Comparison of ENCODE assay signal across 21 cellular contexts in genomic region chr5:57193757-57194413, GRCh38. TPM values are rescaled to one million over a fixed set of nuclear protein-coding genes. Genes with fewer than 3 reads are reported as not detected.
DNase-seq lines count a peak whose midpoint lies in the region; ATAC-seq lines count a peak whose summit lies in the region.
"Had no signal": no experiment of that assay in that cellular context is flagged by ENCODE, and none has a peak within 500 bp of the region (broad histone marks: within the 10 kb centered on the region; RNA-seq: fewer than 3 reads in every experiment).

No MANE protein-coding gene starts in this region.

- CTCF ChIA-PET in activated CD4-positive, alpha-beta T cell treated with anti-CD3 and anti-CD28 coated beads for 36 hours (lab: Charles Lee), result no interaction called here

- peak; percentile 87 for ATAC-seq in activated CD4-positive, alpha-beta T cell treated with anti-CD3 and anti-CD28 coated beads for 36 hours
- peak; percentile 58 for ATAC-seq in HG02870 (IDR thresholded peaks at IDR 0.05; ENCODE audit: unreplicated experiment)
- ATAC-seq in naive thymus-derived CD8-positive, alpha-beta T cell, result peak; percentile 80 to 89
- no peak for ATAC-seq in HG02763 (IDR thresholded peaks at IDR 0.05; ENCODE audit: unreplicated experiment)
- no peak for ATAC-seq in HG03135 (IDR thresholded peaks at IDR 0.05; ENCODE audit: unreplicated experiment)
- no peak for ATAC-seq in HG03354 (IDR thresholded peaks at IDR 0.05; ENCODE audit: poor library complexity, severe bottlenecking, unreplicated experiment)
- ATAC-seq: GM23338, Panc1, psoas muscle, SK-N-SH treated with all-trans-retinoic acid at 6 μM for 48 hours had no signal

- no peaks in the 10 kb centered on the region for H3K27me3 Mint-ChIP-seq in activated CD4-positive, alpha-beta T cell treated with anti-CD3 and anti-CD28 coated beads for 36 hours
- H3K27me3 Mint-ChIP-seq in activated T-helper 1 cell treated with anti-CD3 and anti-CD28 coated beads, Interleukin-12 subunit alpha, Interleukin-12 subunit beta, Interleukin-2, Interleukin-4 antibody, amounts not matched to agents 30 ng/mL and 10 ng/mL and 1 ng/mL, durations not matched to agents 14 hours and 24 hours and 36 hours (ENCODE audit: insufficient read depth), result no peaks in the 10 kb centered on the region
- H3K27me3 Mint-ChIP-seq in naive thymus-derived CD8-positive, alpha-beta T cell, result no peaks in the 10 kb centered on the region
- H3K27me3 Mint-ChIP-seq: B cell, IgD-negative memory B cell had no signal

- H3K4me3 Mint-ChIP-seq in activated CD4-positive, alpha-beta T cell treated with anti-CD3 and anti-CD28 coated beads for 36 hours, result no peak overlapping the region
- peak overlapping the region; percentile 61 for H3K4me3 Mint-ChIP-seq in activated T-helper 1 cell treated with anti-CD3 and anti-CD28 coated beads, Interleukin-12 subunit alpha, Interleukin-12 subunit beta, Interleukin-2, Interleukin-4 antibody, amounts not matched to agents 30 ng/mL and 10 ng/mL and 1 ng/mL, durations not matched to agents 14 hours and 24 hours and 36 hours
- peak overlapping the region; percentile 19 to 85 (median 74) for H3K4me3 Mint-ChIP-seq in naive thymus-derived CD8-positive, alpha-beta T cell
- H3K4me3 Mint-ChIP-seq: B cell, GM23338, nephron had no signal

- H3K36me3 Mint-ChIP-seq in activated CD4-positive, alpha-beta T cell treated with anti-CD3 and anti-CD28 coated beads for 36 hours (ENCODE audit: low read depth), result peaks cover 40% of the 10 kb centered on the region
- H3K36me3 Mint-ChIP-seq in activated T-helper 1 cell treated with anti-CD3 and anti-CD28 coated beads, Interleukin-12 subunit alpha, Interleukin-12 subunit beta, Interleukin-2, Interleukin-4 antibody, amounts not matched to agents 30 ng/mL and 10 ng/mL and 1 ng/mL, durations not matched to agents 14 hours and 24 hours and 36 hours (ENCODE audit: low read depth), result peaks cover 28% of the 10 kb centered on the region
- H3K36me3 Mint-ChIP-seq in naive thymus-derived CD8-positive, alpha-beta T cell, result peaks cover 4 to 66% (median 14%) of the 10 kb centered on the region in 3 donors

- H3K27ac Mint-ChIP-seq in activated CD4-positive, alpha-beta T cell treated with anti-CD3 and anti-CD28 coated beads for 36 hours, result peak overlapping the region; percentile 76
- H3K27ac Mint-ChIP-seq in activated T-helper 1 cell treated with anti-CD3 and anti-CD28 coated beads, Interleukin-12 subunit alpha, Interleukin-12 subunit beta, Interleukin-2, Interleukin-4 antibody, amounts not matched to agents 30 ng/mL and 10 ng/mL and 1 ng/mL, durations not matched to agents 14 hours and 24 hours and 36 hours, result peak overlapping the region; percentile 74
- H3K27ac Mint-ChIP-seq in naive thymus-derived CD8-positive, alpha-beta T cell, result peak overlapping the region; percentile 63 to 92 (median 84)
- H3K27ac Mint-ChIP-seq: B cell, GM23338, nephron had no signal

- H3K4me1 Mint-ChIP-seq in activated CD4-positive, alpha-beta T cell treated with anti-CD3 and anti-CD28 coated beads for 36 hours, result peaks cover 78% of the 10 kb centered on the region
- H3K4me1 Mint-ChIP-seq in activated T-helper 1 cell treated with anti-CD3 and anti-CD28 coated beads, Interleukin-12 subunit alpha, Interleukin-12 subunit beta, Interleukin-2, Interleukin-4 antibody, amounts not matched to agents 30 ng/mL and 10 ng/mL and 1 ng/mL, durations not matched to agents 14 hours and 24 hours and 36 hours (ENCODE audit: low read depth), result peaks cover 51% of the 10 kb centered on the region
- peaks cover 25 to 86% (median 75%) of the 10 kb centered on the region in 4 donors for H3K4me1 Mint-ChIP-seq in naive thymus-derived CD8-positive, alpha-beta T cell

- DNase-seq in activated CD4-positive, alpha-beta T cell treated with anti-CD3 and anti-CD28 coated beads for 36 hours, result no peak
- no peak for DNase-seq in activated CD4-positive, alpha-beta T cell treated with anti-CD3 and anti-CD28 coated beads, Interleukin-2, amount 50 U/mL, for 1 hour
- DNase-seq in activated T-helper 1 cell treated with anti-CD3 and anti-CD28 coated beads, Interleukin-12 subunit alpha, Interleukin-12 subunit beta, Interleukin-2, Interleukin-4 antibody, amounts not matched to agents 30 ng/mL and 10 ng/mL and 1 ng/mL, durations not matched to agents 14 hours and 24 hours and 36 hours (ENCODE audit: low spot score), result no peak
- DNase-seq in naive thymus-derived CD8-positive, alpha-beta T cell, result peak in 3 of 10 donors; percentile 35 to 58 (median 56)
- DNase-seq: 8988T; activated CD8-positive, alpha-beta memory T cell treated with anti-CD3 and anti-CD28 coated beads for 24 hours; brain microvascular endothelial cell; foreskin melanocyte; kidney glomerular epithelial cell; MM.1S; psoas muscle had no signal

- POLR2A ChIA-PET in activated CD4-positive, alpha-beta T cell treated with anti-CD3 and anti-CD28 coated beads for 36 hours (lab: Charles Lee), result no interaction called here
- POLR2A ChIA-PET in naive thymus-derived CD8-positive, alpha-beta T cell (lab: Charles Lee), result no interaction called here

- no peaks in the 10 kb centered on the region for H3K9me3 Mint-ChIP-seq in activated CD4-positive, alpha-beta T cell treated with anti-CD3 and anti-CD28 coated beads for 36 hours (ENCODE audit: low read depth)
- H3K9me3 Mint-ChIP-seq in activated T-helper 1 cell treated with anti-CD3 and anti-CD28 coated beads, Interleukin-12 subunit alpha, Interleukin-12 subunit beta, Interleukin-2, Interleukin-4 antibody, amounts not matched to agents 30 ng/mL and 10 ng/mL and 1 ng/mL, durations not matched to agents 14 hours and 24 hours and 36 hours, result no peaks in the 10 kb centered on the region
- peaks cover 0 to 3% (median 0%) of the 10 kb centered on the region in 9 donors for H3K9me3 Mint-ChIP-seq in naive thymus-derived CD8-positive, alpha-beta T cell
- H3K9me3 Mint-ChIP-seq: GM23338, nephron had no signal

- intact Hi-C loops in activated CD4-positive, alpha-beta T cell treated with anti-CD3 and anti-CD28 coated beads for 36 hours (cut with DNase I, micrococcal nuclease), result loop anchor here in 1 of 2 experiments (1.0 kb wide), 1 partner anchor 19 kb away; no protein-coding TSS in a partner anchor
- intact Hi-C loops in activated T-helper 1 cell treated with anti-CD3 and anti-CD28 coated beads, Interleukin-12 subunit alpha, Interleukin-12 subunit beta, Interleukin-2, Interleukin-4 antibody, amounts not matched to agents 30 ng/mL and 10 ng/mL and 1 ng/mL, durations not matched to agents 14 hours and 24 hours and 36 hours (cut with micrococcal nuclease), result loop anchor here (1.0 kb wide), 1 partner anchor 18 kb away; no protein-coding TSS in a partner anchor

RNA-seq across cellular contexts. Expression of gene GPBP1, which starts 20.0 kb away (rescaled TPM):
- total RNA-seq in activated CD4-positive, alpha-beta T cell treated with anti-CD3 and anti-CD28 coated beads for 36 hours, result 100 to 1,000 TPM in 1 of 2 experiments, 10 to 100 TPM in 1; 91.8 to 116 TPM
- 94.6 and 106 TPM in 2 replicates for total RNA-seq in activated T-helper 1 cell treated with anti-CD3 and anti-CD28 coated beads, Interleukin-12 subunit alpha, Interleukin-12 subunit beta, Interleukin-2, Interleukin-4 antibody, amounts not matched to agents 30 ng/mL and 10 ng/mL and 1 ng/mL, durations not matched to agents 14 hours and 24 hours and 36 hours
- 100 to 1,000 TPM; 155 to 168 TPM for total RNA-seq in naive thymus-derived CD8-positive, alpha-beta T cell
- polyA plus RNA-seq in naive thymus-derived CD8-positive, alpha-beta T cell, result 10 to 100 TPM; 69.8 to 97.1 (median 93.0) TPM

Comparison
In these comparisons a context has a peak if more than half of its experiments do, and no peak if none do; other contexts are left out.
1. ATAC-seq: peak in activated CD4-positive, alpha-beta T cell treated with anti-CD3 and anti-CD28 coated beads for 36 hours (single experiment), HG02870 (single experiment) and naive thymus-derived CD8-positive, alpha-beta T cell (2 of 2); none in HG02763 (single experiment), HG03135 (single experiment) and HG03354 (single experiment).
2. Peak in every context shown above with its lines, with median percentiles within 50 percentile points of each other: H3K27ac Mint-ChIP-seq.